ENCODE assay signal across 2 cellular contexts in the genomic region with DNA sequence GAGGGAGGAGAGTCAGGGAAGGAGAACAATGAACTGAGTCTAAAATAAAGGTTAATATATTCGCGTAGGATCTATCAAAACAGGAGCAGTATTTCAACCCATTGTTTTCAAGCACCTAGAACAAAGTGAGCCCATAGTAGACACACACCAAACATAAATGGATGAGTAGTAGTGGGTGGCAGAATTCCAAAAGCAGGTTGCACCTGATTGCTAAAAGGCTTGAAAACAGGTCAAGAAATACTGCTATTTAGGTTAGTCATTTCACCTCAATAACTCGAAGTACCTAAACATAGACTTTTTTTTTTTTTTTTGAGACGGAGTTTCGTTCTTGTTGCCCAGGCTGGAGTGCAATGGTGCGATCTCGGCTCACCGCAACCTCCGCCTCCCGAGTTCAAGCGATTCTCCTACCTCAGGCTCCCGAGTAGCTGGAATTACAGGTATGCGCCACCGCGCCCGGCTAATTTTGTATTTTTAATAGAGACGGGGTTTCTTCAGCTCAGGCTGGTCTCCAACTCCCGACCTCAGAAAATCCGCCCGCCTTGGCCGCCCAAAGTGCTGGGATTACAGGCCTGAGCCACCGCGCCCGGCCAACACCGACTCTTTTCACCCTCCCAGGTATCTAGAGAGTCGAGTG.
TF ChIP-seq lines count a peak whose summit lies in the region.

No MANE protein-coding gene starts in this region.

TF ChIP-seq in HepG2, 621 proteins besides CTCF, POLR2A, EP300 and RAD21:
- TF ChIP-seq ZNF891 (CRISPR knock-in tag; IDR thresholded peaks at IDR 0.05), result 0 out of 2 replicates have a peak, but pooled peaks have one; percentile 36
- TF ChIP-seq ZNF768 (CRISPR knock-in tag; IDR thresholded peaks at IDR 0.05), result no peak
- 0 out of 2 replicates have a peak, but pooled peaks have one; percentile 62 for TF ChIP-seq CENPBD1 (CRISPR knock-in tag; IDR thresholded peaks at IDR 0.05; ENCODE audit: borderline replicate concordance, low read depth)
- TF ChIP-seq ZNF317 (CRISPR knock-in tag; IDR thresholded peaks at IDR 0.05), result 0 out of 2 replicates have a peak, but pooled peaks have one; percentile 12
- no peak for TF ChIP-seq ZNF496 (CRISPR knock-in tag; IDR thresholded peaks at IDR 0.05; ENCODE audit: insufficient replicate concordance)
- peak; percentile 10 for TF ChIP-seq MED8 (CRISPR knock-in tag; IDR thresholded peaks at IDR 0.05; ENCODE audit: insufficient replicate concordance)
- 0 out of 2 replicates have a peak, but pooled peaks have one; percentile 58 for TF ChIP-seq ZNF703 (CRISPR knock-in tag; IDR thresholded peaks at IDR 0.05; ENCODE audit: borderline replicate concordance)
- no peak for TF ChIP-seq TFDP1 (CRISPR knock-in tag; IDR thresholded peaks at IDR 0.05; ENCODE audit: borderline replicate concordance)
- TF ChIP-seq, protein P1, sequence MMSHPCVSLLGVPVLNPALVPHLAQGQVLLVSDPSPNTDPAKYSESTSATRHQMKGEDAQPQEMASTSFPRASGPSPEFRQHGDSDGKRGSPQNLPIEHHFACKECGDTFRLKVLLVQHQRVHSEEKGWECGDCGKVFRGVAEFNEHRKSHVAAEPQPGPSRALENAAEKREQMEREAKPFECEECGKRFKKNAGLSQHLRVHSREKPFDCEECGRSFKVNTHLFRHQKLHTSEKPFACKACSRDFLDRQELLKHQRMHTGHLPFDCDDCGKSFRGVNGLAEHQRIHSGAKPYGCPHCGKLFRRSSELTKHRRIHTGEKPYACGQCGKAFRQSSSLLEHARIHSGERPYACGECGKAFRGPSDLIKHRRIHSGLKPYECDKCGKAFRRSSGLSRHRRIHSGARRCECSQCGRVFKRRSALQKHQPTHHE (CRISPR knock-in tag; IDR thresholded peaks at IDR 0.05; ENCODE audit: borderline replicate concordance), result 0 out of 2 replicates have a peak, but pooled peaks have one; percentile 16
- no peak for TF ChIP-seq ZNF142 (CRISPR knock-in tag; IDR thresholded peaks at IDR 0.05)
TF ChIP-seq in HepG2: peak in this region for 6.

TF ChIP-seq in HEK293T, 16 proteins besides CTCF, POLR2A, EP300 and RAD21 (continued from another document):
- TF ChIP-seq TARDBP (IDR thresholded peaks at IDR 0.05), result no peak
